Comparison of ENCODE assay signal across 20 cellular contexts in the genomic region with DNA sequence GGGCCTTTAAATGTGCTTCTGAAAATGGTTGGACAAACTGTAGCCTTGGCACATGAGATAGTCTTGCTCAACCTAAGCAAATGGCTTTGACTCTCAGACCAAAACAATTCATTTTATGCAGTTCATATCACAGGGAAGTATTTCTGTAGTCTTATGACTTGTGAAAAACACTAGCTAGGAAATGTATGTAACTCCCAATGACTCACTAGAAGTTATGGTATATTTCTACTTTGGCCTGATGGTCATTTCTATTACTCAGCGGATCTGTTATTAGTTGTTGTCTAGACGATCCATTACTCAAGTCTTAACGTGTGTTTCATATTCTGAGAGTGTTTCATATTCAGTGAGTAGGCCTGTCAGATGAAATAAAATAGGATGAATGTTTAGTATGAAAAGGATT.
A peak's percentile ranks its signal among the peaks of the same experiment; 100 is the strongest.
DNase-seq lines count a peak whose midpoint lies in the region; ATAC-seq, FAIRE-seq and TF ChIP-seq lines count a peak whose summit lies in the region.
"Had no signal": no experiment of that assay in that cellular context is flagged by ENCODE, and none has a peak within 500 bp of the region (broad histone marks: within the 10 kb centered on the region; RNA-seq: fewer than 3 reads in every experiment).

No MANE protein-coding gene starts in this region.

- DNase-seq in HS-5 (ENCODE audit: low read depth) (peak; percentile 63), RKO (ENCODE audit: low spot score) (peak; percentile 45), bronchial epithelial cell (ENCODE audit: low read depth) (peak; percentile 92), foreskin keratinocyte (peak; percentile 83 to 94), NCI-H446 (lab: John Stamatoyannopoulos, UW) (no peak), NCI-H1105 treated with DMSO at 0.1 percent for 48 hours (lab: John Stamatoyannopoulos, UW) (no peak)
- DNase-seq in stimulated activated CD4-positive, alpha-beta T cell treated with anti-CD3 and anti-CD28 coated beads, Interleukin-1b, Interleukin-23, amount 100 ng/mL, for 48 hours: no peak
- DNase-seq: Calu3; CD8-positive, alpha-beta T cell; DMS79 treated with DMSO at 0.1 percent for 48 hours; GF-D8; HCEC 1CT; IMR-90 had no signal

- TF ChIP-seq CTCF in bronchial epithelial cell (IDR thresholded peaks at IDR 0.05; ENCODE audit: insufficient read depth, low read length, severe bottlenecking): no peak
- TF ChIP-seq CTCF in foreskin keratinocyte (conservative IDR thresholded peaks at IDR 0.05): no peak

- H3K27ac ChIP-seq in foreskin keratinocyte: peak overlapping the region; percentile 62
- H3K27ac ChIP-seq: BLaER1 treated with 17β-estradiol and CSF1 and Interleukin-3, amounts not matched to agents 10 nM and 100 nM had no signal

- FAIRE-seq in bronchial epithelial cell (lab: Jason Lieb, UNC): no peak
- FAIRE-seq: GM12878, H54, HTR-8/SVneo, K562 had no signal

- H3K27me3 ChIP-seq in bronchial epithelial cell (ENCODE audit: control insufficient read depth, insufficient read depth, low read length): no peaks in the 10 kb centered on the region
- no peaks in the 10 kb centered on the region for H3K27me3 ChIP-seq in foreskin keratinocyte
- H3K27me3 ChIP-seq: BLaER1 treated with 17β-estradiol and CSF1 and Interleukin-3, amounts not matched to agents 10 nM and 100 nM had no signal

- no peak overlapping the region for H3K4me3 ChIP-seq in bronchial epithelial cell (ENCODE audit: low read depth, low read length)
- H3K4me3 ChIP-seq: BLaER1 treated with 17β-estradiol and CSF1 and Interleukin-3, amounts not matched to agents 10 nM and 100 nM; GM12878; GM23338; K562 had no signal

- no peaks in the 10 kb centered on the region for H3K36me3 ChIP-seq in bronchial epithelial cell (ENCODE audit: control insufficient read depth, insufficient read depth, low read length)
- H3K36me3 ChIP-seq: BLaER1 treated with 17β-estradiol and CSF1 and Interleukin-3, amounts not matched to agents 10 nM and 100 nM had no signal

- H3K4me1 ChIP-seq in foreskin keratinocyte: peaks cover 29% of the 10 kb centered on the region
- H3K4me1 ChIP-seq: BLaER1 treated with 17β-estradiol and CSF1 and Interleukin-3, amounts not matched to agents 10 nM and 100 nM had no signal

- ATAC-seq in foreskin keratinocyte (peak; percentile 96), HG03442 (IDR thresholded peaks at IDR 0.05; ENCODE audit: unreplicated experiment) (no peak)
- ATAC-seq: CD8-positive, alpha-beta T cell; GM12878; GM23338; K562 had no signal

Comparison
In these comparisons a context has a peak if more than half of its experiments do, and no peak if none do; other contexts are left out.
1. DNase-seq: peak in HS-5 (single experiment), RKO (single experiment), bronchial epithelial cell (single experiment) and foreskin keratinocyte (2 of 2); none in NCI-H446 (0 of 2), stimulated activated CD4-positive, alpha-beta T cell treated with anti-CD3 and anti-CD28 coated beads, Interleukin-1b, Interleukin-23, amount 100 ng/mL, for 48 hours (single experiment) and NCI-H1105 treated with DMSO at 0.1 percent for 48 hours (single experiment).